13 cellular contexts compared by ENCODE assay signal in the genomic region with DNA sequence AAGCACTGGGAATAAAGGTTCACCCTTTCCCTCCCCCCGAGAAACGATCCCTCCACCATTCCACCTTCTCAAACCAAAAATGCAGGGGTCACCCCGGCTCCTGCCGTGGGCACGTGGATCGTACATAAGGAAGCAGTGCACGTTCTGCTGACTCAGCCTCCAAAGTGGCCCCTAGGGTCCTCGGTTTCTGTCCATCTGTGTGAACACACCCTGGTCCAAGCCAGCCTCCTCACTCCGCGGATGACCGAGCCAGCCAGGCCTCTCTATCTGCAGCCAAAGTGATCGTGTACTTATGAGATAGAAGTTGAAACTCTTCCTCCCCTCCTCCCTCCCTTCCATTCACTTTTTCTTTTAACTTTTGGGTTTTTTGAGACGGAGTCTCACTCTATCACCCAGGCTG.
"Had no signal": no experiment of that assay in that cellular context is flagged by ENCODE, and none has a peak within 500 bp of the region (broad histone marks: within the 10 kb centered on the region; RNA-seq: fewer than 3 reads in every experiment).

No MANE protein-coding gene starts in this region.

- H3K4me3 ChIP-seq: dorsolateral prefrontal cortex, esophagus muscularis mucosa, gastrocnemius medialis, testis, upper lobe of right lung had no signal

- H3K27ac ChIP-seq: esophagus muscularis mucosa, gastrocnemius medialis, testis, upper lobe of right lung had no signal

- DNase-seq: activated CD4-positive, alpha-beta memory T cell treated with anti-CD3 and anti-CD28 coated beads for 36 hours; activated gamma-delta T cell; activated T-cell treated with anti-CD3 and anti-CD28 coated beads, Interleukin-2, amount 50 U/mL, for 48 hours; dorsolateral prefrontal cortex; kidney; midbrain; stimulated activated CD4-positive, alpha-beta T cell treated with anti-CD3 and anti-CD28 coated beads, Interleukin-4, amount 100 ng/mL, for 1 hour; stimulated activated CD8-positive, alpha-beta memory T cell treated with anti-CD3 and anti-CD28 coated beads, Interleukin-4, amount 100 ng/mL, for 48 hours; T-helper 2 cell; upper lobe of right lung had no signal
